Comparison of ENCODE assay signal across 1 cellular context in the genomic region with DNA sequence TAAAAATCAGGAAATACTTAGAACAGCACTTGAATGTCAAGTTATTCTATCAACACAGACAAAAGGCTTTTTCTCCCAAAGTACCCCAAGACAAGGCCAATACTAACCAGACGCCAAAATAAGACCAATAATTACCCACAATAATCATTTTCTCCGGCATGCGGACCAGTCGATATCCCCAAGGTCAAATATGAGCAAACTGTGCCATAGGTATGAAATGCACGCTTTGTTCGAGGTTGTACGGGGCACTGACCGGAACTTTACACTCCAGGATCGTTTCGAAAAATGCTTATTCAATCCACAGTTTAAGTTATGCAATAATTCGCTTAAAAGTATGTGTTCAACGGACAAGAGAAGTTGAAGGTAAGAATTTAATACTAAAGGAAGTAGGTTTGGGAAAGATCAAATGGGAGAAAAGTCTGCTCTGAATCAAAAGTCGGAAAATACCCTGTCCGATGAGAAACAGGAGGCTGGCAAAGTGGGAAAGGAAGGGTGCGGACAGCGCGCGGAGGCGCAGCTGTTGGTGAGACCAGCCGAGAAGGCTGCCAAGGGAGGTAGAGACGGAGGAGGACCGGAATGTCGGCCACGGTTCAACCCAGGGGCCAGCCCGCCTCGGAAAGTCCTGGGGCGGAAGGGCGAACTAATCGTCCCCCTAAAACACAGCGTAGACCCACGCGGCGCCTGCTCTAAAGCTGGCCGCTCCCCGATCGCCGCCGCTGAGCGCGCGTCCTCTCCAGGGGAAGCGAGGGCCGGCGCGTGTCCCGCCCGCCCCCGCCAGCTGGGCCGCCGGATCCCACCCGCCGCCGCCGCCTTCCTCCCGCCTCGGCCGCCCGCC.
TF ChIP-seq lines count a peak whose summit lies in the region.

No MANE protein-coding gene starts in this region.

TF ChIP-seq in HEK293, 187 proteins besides CTCF, POLR2A, EP300 and RAD21 (continued from another document and continues in another):
- no peak for TF ChIP-seq ZNF211 (tag by site-specific recombination; IDR thresholded peaks at IDR 0.05; ENCODE audit: low read depth)
- TF ChIP-seq ZNF37A (tag by site-specific recombination; IDR thresholded peaks at IDR 0.05): no peak
- peak; percentile 40 for TF ChIP-seq SP7 (tag by site-specific recombination; IDR thresholded peaks at IDR 0.05)
- TF ChIP-seq ZNF596 (tag by site-specific recombination; IDR thresholded peaks at IDR 0.05): no peak
- no peak for TF ChIP-seq GLI2 (tag by site-specific recombination; IDR thresholded peaks at IDR 0.05; ENCODE audit: borderline replicate concordance, low read depth)
- TF ChIP-seq ZNF350 (tag by site-specific recombination; IDR thresholded peaks at IDR 0.05): no peak
- no peak; the same call in none of the 2 replicates for TF ChIP-seq KLF8 (tag by site-specific recombination; IDR thresholded peaks at IDR 0.05)
- TF ChIP-seq ZXDB (tag by site-specific recombination; IDR thresholded peaks at IDR 0.05): peak; percentile 53; the same call in 1 of the 2 replicates
- TF ChIP-seq ZIC2 (tag by site-specific recombination; IDR thresholded peaks at IDR 0.05): no peak
- peak; percentile 36 for TF ChIP-seq ZBTB20 (tag by site-specific recombination; IDR thresholded peaks at IDR 0.05)
- 0 out of 2 replicates have a peak, but pooled peaks have one; percentile 35 for TF ChIP-seq ZBTB10 (tag by site-specific recombination; IDR thresholded peaks at IDR 0.05)
- no peak for TF ChIP-seq ZNF580 (tag by site-specific recombination; IDR thresholded peaks at IDR 0.05)
- peak; percentile 56; the same call in 1 of the 2 replicates for TF ChIP-seq ZBTB11 (tag by site-specific recombination; conservative IDR thresholded peaks at IDR 0.05; ENCODE audit: low read depth)
- TF ChIP-seq, protein P1, sequence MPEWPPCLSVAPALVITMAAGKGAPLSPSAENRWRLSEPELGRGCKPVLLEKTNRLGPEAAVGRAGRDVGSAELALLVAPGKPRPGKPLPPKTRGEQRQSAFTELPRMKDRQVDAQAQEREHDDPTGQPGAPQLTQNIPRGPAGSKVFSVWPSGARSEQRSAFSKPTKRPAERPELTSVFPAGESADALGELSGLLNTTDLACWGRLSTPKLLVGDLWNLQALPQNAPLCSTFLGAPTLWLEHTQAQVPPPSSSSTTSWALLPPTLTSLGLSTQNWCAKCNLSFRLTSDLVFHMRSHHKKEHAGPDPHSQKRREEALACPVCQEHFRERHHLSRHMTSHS (tag by site-specific recombination; IDR thresholded peaks at IDR 0.05): no peak
- TF ChIP-seq ZNF302 (tag by site-specific recombination; IDR thresholded peaks at IDR 0.05; ENCODE audit: low read depth): no peak
- TF ChIP-seq, protein P2, sequence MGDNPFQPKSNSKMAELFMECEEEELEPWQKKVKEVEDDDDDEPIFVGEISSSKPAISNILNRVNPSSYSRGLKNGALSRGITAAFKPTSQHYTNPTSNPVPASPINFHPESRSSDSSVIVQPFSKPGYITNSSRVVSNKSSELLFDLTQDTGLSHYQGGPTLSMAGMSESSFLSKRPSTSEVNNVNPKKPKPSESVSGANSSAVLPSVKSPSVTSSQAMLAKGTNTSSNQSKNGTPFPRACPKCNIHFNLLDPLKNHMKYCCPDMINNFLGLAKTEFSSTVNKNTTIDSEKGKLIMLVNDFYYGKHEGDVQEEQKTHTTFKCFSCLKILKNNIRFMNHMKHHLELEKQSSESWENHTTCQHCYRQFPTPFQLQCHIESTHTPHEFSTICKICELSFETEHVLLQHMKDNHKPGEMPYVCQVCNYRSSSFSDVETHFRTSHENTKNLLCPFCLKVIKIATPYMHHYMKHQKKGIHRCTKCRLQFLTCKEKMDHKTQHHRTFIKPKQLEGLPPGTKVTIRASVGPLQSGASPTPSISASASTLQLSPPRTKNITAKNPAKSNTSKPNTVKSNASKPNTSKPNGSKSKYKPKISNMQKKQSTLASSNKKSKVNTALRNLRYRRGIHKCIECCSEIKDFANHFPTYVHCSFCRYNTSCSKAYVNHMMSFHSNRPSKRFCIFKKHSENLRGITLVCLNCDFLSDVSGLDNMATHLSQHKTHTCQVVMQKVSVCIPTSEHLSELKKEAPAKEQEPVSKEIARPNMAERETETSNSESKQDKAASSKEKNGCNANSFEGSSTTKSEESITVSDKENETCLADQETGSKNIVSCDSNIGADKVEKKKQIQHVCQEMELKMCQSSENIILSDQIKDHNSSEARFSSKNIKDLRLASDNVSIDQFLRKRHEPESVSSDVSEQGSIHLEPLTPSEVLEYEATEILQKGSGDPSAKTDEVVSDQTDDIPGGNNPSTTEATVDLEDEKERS (tag by site-specific recombination; IDR thresholded peaks at IDR 0.05): no peak
- 0 out of 2 replicates have a peak, but pooled peaks have one; percentile 33 for TF ChIP-seq ZNF792 (tag by site-specific recombination; IDR thresholded peaks at IDR 0.05)
- no peak for TF ChIP-seq ZNF692 (tag by site-specific recombination; IDR thresholded peaks at IDR 0.05)
- TF ChIP-seq ZNF169 (tag by site-specific recombination; IDR thresholded peaks at IDR 0.05): no peak
- TF ChIP-seq ZBTB17 (tag by site-specific recombination; IDR thresholded peaks at IDR 0.05): peak; percentile 19; the same call in 1 of the 2 replicates
- TF ChIP-seq TSHZ1 (tag by site-specific recombination; IDR thresholded peaks at IDR 0.05; ENCODE audit: borderline replicate concordance): no peak
- no peak for TF ChIP-seq ZNF624 (tag by site-specific recombination; IDR thresholded peaks at IDR 0.05)
- peak; percentile 76 for TF ChIP-seq ZNF600 (tag by site-specific recombination; IDR thresholded peaks at IDR 0.05)
- TF ChIP-seq ZNF560 (tag by site-specific recombination; IDR thresholded peaks at IDR 0.05; ENCODE audit: borderline replicate concordance): no peak
- peak; percentile 82 for TF ChIP-seq REST (tag by site-specific recombination; IDR thresholded peaks at IDR 0.05)
- TF ChIP-seq, protein P3, sequence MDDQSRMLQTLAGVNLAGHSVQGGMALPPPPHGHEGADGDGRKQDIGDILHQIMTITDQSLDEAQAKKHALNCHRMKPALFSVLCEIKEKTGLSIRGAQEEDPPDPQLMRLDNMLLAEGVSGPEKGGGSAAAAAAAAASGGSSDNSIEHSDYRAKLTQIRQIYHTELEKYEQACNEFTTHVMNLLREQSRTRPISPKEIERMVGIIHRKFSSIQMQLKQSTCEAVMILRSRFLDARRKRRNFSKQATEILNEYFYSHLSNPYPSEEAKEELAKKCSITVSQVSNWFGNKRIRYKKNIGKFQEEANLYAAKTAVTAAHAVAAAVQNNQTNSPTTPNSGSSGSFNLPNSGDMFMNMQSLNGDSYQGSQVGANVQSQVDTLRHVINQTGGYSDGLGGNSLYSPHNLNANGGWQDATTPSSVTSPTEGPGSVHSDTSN (CRISPR knock-in tag; IDR thresholded peaks at IDR 0.05): no peak
- no peak for TF ChIP-seq RBAK (tag by site-specific recombination; IDR thresholded peaks at IDR 0.05)
- no peak for TF ChIP-seq ZNF658 (tag by site-specific recombination; IDR thresholded peaks at IDR 0.05)
- TF ChIP-seq ZNF571 (tag by site-specific recombination; IDR thresholded peaks at IDR 0.05): no peak
